ENCODE assay signal across 1 cellular context in the genomic region with DNA sequence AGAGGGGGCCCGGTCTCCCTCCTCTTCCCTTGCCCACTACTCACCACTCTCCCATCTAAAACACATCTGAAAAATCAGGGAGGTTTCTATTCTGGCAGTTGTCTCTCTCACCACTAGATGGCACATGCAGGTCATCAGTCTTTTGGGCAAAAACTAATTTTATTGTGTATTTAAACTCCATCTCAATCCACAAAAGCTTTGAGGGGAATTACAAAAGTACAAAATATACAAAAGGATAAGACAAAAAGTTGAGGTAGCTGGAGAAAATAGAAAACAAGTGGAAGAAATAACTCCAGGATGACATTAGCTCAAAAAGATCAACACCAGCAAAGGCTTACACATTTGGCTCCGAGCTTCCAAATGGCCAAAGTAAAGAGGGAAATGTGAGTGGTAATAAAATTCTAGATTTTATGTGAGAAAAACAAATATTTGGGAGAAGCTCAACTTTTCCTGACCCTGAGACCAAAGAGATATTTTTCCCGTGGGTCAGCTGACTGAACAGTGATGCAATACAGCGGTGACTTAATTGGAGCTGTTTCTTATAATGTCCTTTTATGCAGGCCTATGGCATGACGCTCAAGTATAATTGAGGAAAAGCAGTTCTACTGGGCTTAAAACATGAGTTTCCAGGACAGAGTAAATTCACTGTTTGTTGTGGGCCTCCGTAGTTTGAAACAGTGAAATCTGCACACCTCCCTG.
TF ChIP-seq lines count a peak whose summit lies in the region.

No MANE protein-coding gene starts in this region.

TF ChIP-seq in IMR-90, 13 proteins besides CTCF, POLR2A, EP300 and RAD21 (continued from another document):
- TF ChIP-seq, protein P1, sequence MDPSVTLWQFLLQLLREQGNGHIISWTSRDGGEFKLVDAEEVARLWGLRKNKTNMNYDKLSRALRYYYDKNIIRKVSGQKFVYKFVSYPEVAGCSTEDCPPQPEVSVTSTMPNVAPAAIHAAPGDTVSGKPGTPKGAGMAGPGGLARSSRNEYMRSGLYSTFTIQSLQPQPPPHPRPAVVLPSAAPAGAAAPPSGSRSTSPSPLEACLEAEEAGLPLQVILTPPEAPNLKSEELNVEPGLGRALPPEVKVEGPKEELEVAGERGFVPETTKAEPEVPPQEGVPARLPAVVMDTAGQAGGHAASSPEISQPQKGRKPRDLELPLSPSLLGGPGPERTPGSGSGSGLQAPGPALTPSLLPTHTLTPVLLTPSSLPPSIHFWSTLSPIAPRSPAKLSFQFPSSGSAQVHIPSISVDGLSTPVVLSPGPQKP (IDR thresholded peaks at IDR 0.05; ENCODE audit: borderline replicate concordance, low read depth, low read length): no peak
- no peak for TF ChIP-seq FOS (IDR thresholded peaks at IDR 0.05; ENCODE audit: low read depth, low read length)
